In the genomic region with DNA sequence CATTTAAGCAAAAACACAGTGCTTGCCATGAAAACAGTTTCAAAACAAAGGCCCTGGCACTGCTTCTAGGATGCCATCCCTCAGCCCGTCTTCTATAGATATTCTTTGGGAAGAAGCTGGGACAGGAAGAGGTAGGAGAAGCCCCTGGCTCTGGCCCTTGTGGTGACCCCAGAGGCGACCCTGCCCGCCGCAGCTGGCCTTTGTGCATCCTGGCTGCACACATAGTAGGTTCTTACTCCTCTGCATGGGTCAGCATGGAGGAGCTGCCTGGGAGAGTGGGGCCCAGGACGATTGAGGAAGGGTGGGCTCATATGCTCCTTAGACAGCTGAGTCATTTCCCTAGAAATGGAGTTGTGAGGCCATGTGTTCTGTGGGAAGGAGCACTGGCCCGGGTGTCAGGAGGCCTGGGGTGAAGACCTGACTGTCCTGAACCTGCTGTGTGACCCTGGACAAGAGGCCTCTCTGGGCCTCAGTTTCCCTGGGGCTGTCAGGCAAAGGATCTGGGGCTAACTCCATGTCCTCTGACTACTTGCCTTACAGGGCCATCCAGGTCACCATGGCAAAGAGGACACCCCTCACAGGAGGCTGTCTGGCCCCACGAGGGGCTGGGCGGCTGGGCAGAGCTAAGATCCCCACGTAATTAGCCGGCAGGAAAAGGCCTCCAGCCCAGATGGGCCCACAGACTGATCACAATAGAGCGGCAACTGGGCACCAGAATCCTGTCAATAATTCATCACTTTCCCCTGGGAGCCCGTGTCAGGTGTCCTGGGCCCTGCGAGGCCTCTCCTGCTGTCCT, we compare ENCODE assay signal across 18 cellular contexts. TPM values are rescaled to one million over a fixed set of nuclear protein-coding genes. Genes with fewer than 3 reads are reported as not detected.
"Had no signal": no experiment of that assay in that cellular context is flagged by ENCODE, and none has a peak within 500 bp of the region (broad histone marks: within the 10 kb centered on the region; RNA-seq: fewer than 3 reads in every experiment).

No MANE protein-coding gene starts in this region.

- H3K36me3 ChIP-seq: gastroesophageal sphincter, heart right ventricle, left ventricle myocardium inferior, ovary, transverse colon, vagina had no signal

- H3K4me3 ChIP-seq: coronary artery, gastroesophageal sphincter, heart right ventricle, left ventricle myocardium inferior, ovary, transverse colon, vagina had no signal

- DNase-seq: activated CD4-positive, alpha-beta T cell treated with anti-CD3 and anti-CD28 coated beads, Interleukin-2, amount 50 U/mL, for 1 hour; activated CD4-positive, CD25-positive, alpha-beta regulatory T cell treated with anti-CD3 and anti-CD28 coated beads, Interleukin-2, amount 50 U/mL, for 72 hours; activated CD8-positive, alpha-beta memory T cell treated with anti-CD3 and anti-CD28 coated beads, Interleukin-2, amount 50 U/mL, for 4 hours; activated gamma-delta T cell treated with Interleukin-2 at 50 U/mL for 16 hours; activated naive CD8-positive, alpha-beta T cell treated with anti-CD3 and anti-CD28 coated beads for 36 hours; activated T-cell treated with anti-CD3 and anti-CD28 coated beads, Interleukin-2, amount 50 U/mL, for 72 hours; amygdala; erythroblast; heart right ventricle; kidney glomerular epithelial cell; left ventricle myocardium inferior; ovary; stimulated activated naive CD8-positive, alpha-beta T cell treated with anti-CD3 and anti-CD28 coated beads, Interleukin-15, Interleukin-2, amounts not matched to agents 100 U/mL and 50 U/mL, for 24 hours; transverse colon had no signal

- FAIRE-seq: endometrium had no signal

- H3K9me3 ChIP-seq: gastroesophageal sphincter, heart right ventricle, left ventricle myocardium inferior, ovary, transverse colon, vagina had no signal

- H3K27me3 ChIP-seq: ovary, vagina had no signal

- H3K27ac ChIP-seq: coronary artery, gastroesophageal sphincter, heart right ventricle, left ventricle myocardium inferior, ovary, transverse colon, vagina had no signal

- ATAC-seq: activated T-cell treated with anti-CD3 and anti-CD28 coated beads, Interleukin-2, amount 50 U/mL, for 72 hours; gastroesophageal sphincter; heart right ventricle; stimulated activated naive CD8-positive, alpha-beta T cell treated with anti-CD3 and anti-CD28 coated beads, Interleukin-15, Interleukin-2, amounts not matched to agents 100 U/mL and 50 U/mL, for 24 hours had no signal

- H3K4me1 ChIP-seq: gastroesophageal sphincter, heart right ventricle, left ventricle myocardium inferior, transverse colon, vagina had no signal

RNA-seq across cellular contexts. Expression of a gene that starts 44.6 kb away (rescaled TPM):
- total RNA-seq: left ventricle myocardium inferior had no signal
